Comparison of ENCODE assay signal across 33 cellular contexts in genomic region chr1:7664893-7665250, GRCh38.
DNase-seq lines count a peak whose midpoint lies in the region; ATAC-seq and TF ChIP-seq lines count a peak whose summit lies in the region.
"Had no signal": no experiment of that assay in that cellular context is flagged by ENCODE, and none has a peak within 500 bp of the region (broad histone marks: within the 10 kb centered on the region; RNA-seq: fewer than 3 reads in every experiment).

No MANE protein-coding gene starts in this region.

- H4K20me1 ChIP-seq in BLaER1: no peaks in the 10 kb centered on the region
- H4K20me1 ChIP-seq in BLaER1 treated with 17β-estradiol and CSF1 and Interleukin-3, amounts not matched to agents 10 nM and 100 nM: no peaks in the 10 kb centered on the region; a peak in 1 of 22 replicates

- no peak overlapping the region for H4K91ac ChIP-seq in neuronal stem cell (ENCODE audit: low read depth, low read length, poor library complexity)

- H3K23ac ChIP-seq in neuronal stem cell (ENCODE audit: low read depth, low read length, poor library complexity): no peak overlapping the region

- no peak overlapping the region for H3K14ac ChIP-seq in neuronal stem cell (ENCODE audit: low read length)

- no peaks in the 10 kb centered on the region for H3K9me3 ChIP-seq in BLaER1
- no peaks in the 10 kb centered on the region for H3K9me3 ChIP-seq in BLaER1 treated with 17β-estradiol and CSF1 and Interleukin-3, amounts not matched to agents 10 nM and 100 nM (replicated peaks in 1 of 11)
- no peaks in the 10 kb centered on the region for H3K9me3 ChIP-seq in neuronal stem cell (replicated peaks in 1 of 2; ENCODE audit: control insufficient read depth in 2 of 2, insufficient read depth in 1 of 2, low read depth in 1 of 2, low read length in 2 of 2)
- H3K9me3 ChIP-seq: A549, BE2C, Caco-2 had no signal

- H3K4me2 ChIP-seq in BLaER1 (peak overlapping the region; percentile 67), neuronal stem cell (ENCODE audit: insufficient read depth, low read length, poor library complexity, severe bottlenecking) (no peak overlapping the region)
- H3K4me2 ChIP-seq in BLaER1 treated with 17β-estradiol and CSF1 and Interleukin-3, amounts not matched to agents 10 nM and 100 nM: peak overlapping the region in 8 of 11 experiments; percentile 28 to 81 (median 72); a peak in 14 of 22 replicates
- H3K4me2 ChIP-seq: A549 had no signal

- no peaks in the 10 kb centered on the region for H3K79me1 ChIP-seq in neuronal stem cell (ENCODE audit: low read depth, low read length)

- no peak for ATAC-seq in Right ventricle myocardium inferior
- no peak for ATAC-seq in HG03521 (IDR thresholded peaks at IDR 0.05; ENCODE audit: unreplicated experiment)
- ATAC-seq: A549; CD8-positive, alpha-beta T cell had no signal

- H3K18ac ChIP-seq in neuronal stem cell (ENCODE audit: low read length): peak overlapping the region; percentile 76

- H3K4me1 ChIP-seq in BLaER1 (peaks cover 57% of the 10 kb centered on the region), neuronal stem cell (ENCODE audit: control insufficient read depth in 2 of 2, insufficient read depth in 1 of 2, low read depth in 1 of 2, low read length in 2 of 2) (peaks cover 19 to 23% of the 10 kb centered on the region in 2 donors)
- H3K4me1 ChIP-seq in BLaER1 treated with 17β-estradiol and CSF1 and Interleukin-3, amounts not matched to agents 10 nM and 100 nM: peaks cover 0 to 58% (median 34%) of the 10 kb centered on the region in 10 experiments; a peak in 17 of 20 replicates

- no peaks in the 10 kb centered on the region for H3K27me3 ChIP-seq in BLaER1
- no peaks in the 10 kb centered on the region for H3K27me3 ChIP-seq in BLaER1 treated with 17β-estradiol and CSF1 and Interleukin-3, amounts not matched to agents 10 nM and 100 nM
- peaks cover 0 to 7% (median 0%) of the 10 kb centered on the region in 3 experiments for H3K27me3 ChIP-seq in neuronal stem cell (ENCODE audit: control insufficient read depth in 3 of 3, insufficient read depth in 3 of 3, low read depth in 1 of 3, low read length in 3 of 3)
- H3K27me3 ChIP-seq: BE2C had no signal

- H3K4me3 ChIP-seq in BLaER1 (no peak overlapping the region), neuronal stem cell (ENCODE audit: low read length in 2 of 2) (no peak overlapping the region)
- H3K4me3 ChIP-seq in BLaER1 treated with 17β-estradiol and CSF1 and Interleukin-3, amounts not matched to agents 10 nM and 100 nM: no peak overlapping the region
- H3K4me3 ChIP-seq: A549 had no signal

- H3K4me3 Mint-ChIP-seq in type B pancreatic cell: no peak overlapping the region
- H3K4me3 Mint-ChIP-seq: B cell; CD14-positive monocyte; CD4-positive, alpha-beta memory T cell; CD4-positive, alpha-beta T cell; CD4-positive, CD25-positive, alpha-beta regulatory T cell; CD8-positive, alpha-beta memory T cell; CD8-positive, alpha-beta T cell had no signal

- DNase-seq in Right ventricle myocardium inferior (ENCODE audit: missing footprints) (peak; percentile 32), cardiac septum (ENCODE audit: low spot score) (no peak), neuronal stem cell (ENCODE audit: low spot score) (no peak), type B pancreatic cell (ENCODE audit: extremely low spot score, unreplicated experiment) (no peak)
- no peak for DNase-seq in activated CD4-positive, alpha-beta T cell treated with anti-CD3 and anti-CD28 coated beads for 48 hours
- DNase-seq: 8988T; ACHN; AML-193; BE2C; C1 segment of cervical spinal cord; Caco-2; Calu3; CD4-positive, alpha-beta memory T cell; CD4-positive, alpha-beta T cell; CD4-positive, CD25-positive, alpha-beta regulatory T cell; CD8-positive, alpha-beta memory T cell; CD8-positive, alpha-beta T cell; COR-L47; DMS 273 treated with DMSO at 0.1 percent for 48 hours; DMS153; DMS53; DMS79; DMS79 treated with DMSO at 0.1 percent for 48 hours; DND-41; EL had no signal

- TF ChIP-seq CTCF in type B pancreatic cell (conservative IDR thresholded peaks at IDR 0.05): no peak

- no peaks in the 10 kb centered on the region for H3K9me3 Mint-ChIP-seq in type B pancreatic cell
- H3K9me3 Mint-ChIP-seq: CD4-positive, alpha-beta memory T cell; CD4-positive, alpha-beta T cell; CD8-positive, alpha-beta memory T cell; CD8-positive, alpha-beta T cell had no signal

- no peak overlapping the region for H3K4ac ChIP-seq in neuronal stem cell (ENCODE audit: low read length)

- intact Hi-C loops in Right ventricle myocardium inferior (cut with DNase I): loop anchor here (5.0 kb wide), 1 partner anchor 237 kb away; no protein-coding TSS in a partner anchor
- intact Hi-C loops in cardiac septum (cut with DNase I): loop anchor here (10.0 kb wide), 1 partner anchor 240 kb away; no protein-coding TSS in a partner anchor

- WGBS in neuronal stem cell (ENCODE audit: extremely low coverage in 2 of 2, insufficient read length in 2 of 2, insufficient replicate concordance in 1 of 2), 2 donors: no CpG with 5 or more reads among the region's 21 CpGs

- H2BK5ac ChIP-seq in neuronal stem cell (ENCODE audit: low read length): peak overlapping the region; percentile 29

- H2BK12ac ChIP-seq in neuronal stem cell (ENCODE audit: low read length): peak overlapping the region; percentile 58

- H2BK120ac ChIP-seq in neuronal stem cell (ENCODE audit: low read depth, low read length): peak overlapping the region; percentile 47

- H3K27me3 Mint-ChIP-seq in type B pancreatic cell: no peaks in the 10 kb centered on the region
- H3K27me3 Mint-ChIP-seq: CD4-positive, alpha-beta T cell had no signal

- H2AK5ac ChIP-seq in neuronal stem cell (ENCODE audit: low read depth, low read length): peak overlapping the region; percentile 75

- H4K8ac ChIP-seq in neuronal stem cell (ENCODE audit: low read depth, low read length): no peak overlapping the region

- no peak overlapping the region for H3K27ac Mint-ChIP-seq in type B pancreatic cell
- H3K27ac Mint-ChIP-seq: B cell; CD4-positive, alpha-beta memory T cell; CD4-positive, alpha-beta T cell; CD4-positive, CD25-positive, alpha-beta regulatory T cell; CD8-positive, alpha-beta T cell had no signal

- H3K9ac ChIP-seq in BLaER1 (no peak overlapping the region), neuronal stem cell (ENCODE audit: low read depth, low read length, poor library complexity) (no peak overlapping the region)
- H3K9ac ChIP-seq in BLaER1 treated with 17β-estradiol and CSF1 and Interleukin-3, amounts not matched to agents 10 nM and 100 nM: no peak overlapping the region

- H3K36me3 Mint-ChIP-seq in type B pancreatic cell: no peaks in the 10 kb centered on the region
- H3K36me3 Mint-ChIP-seq: CD14-positive monocyte; CD4-positive, alpha-beta memory T cell; CD4-positive, CD25-positive, alpha-beta regulatory T cell; CD8-positive, alpha-beta memory T cell; CD8-positive, alpha-beta T cell had no signal

- H2BK15ac ChIP-seq in neuronal stem cell (ENCODE audit: low read length): no peak overlapping the region

- no peaks in the 10 kb centered on the region for H3K36me3 ChIP-seq in BLaER1
- H3K36me3 ChIP-seq in BLaER1 treated with 17β-estradiol and CSF1 and Interleukin-3, amounts not matched to agents 10 nM and 100 nM: no peaks in the 10 kb centered on the region
- H3K36me3 ChIP-seq in neuronal stem cell (replicated peaks in 1 of 2; ENCODE audit: control insufficient read depth in 2 of 2, insufficient read depth in 2 of 2, low read length in 2 of 2): no peaks in the 10 kb centered on the region
- H3K36me3 ChIP-seq: BE2C had no signal

- no peak overlapping the region for H3K27ac ChIP-seq in BLaER1
- H3K27ac ChIP-seq in BLaER1 treated with 17β-estradiol and CSF1 and Interleukin-3, amounts not matched to agents 10 nM and 100 nM: no peak overlapping the region
- no peak overlapping the region for H3K27ac ChIP-seq in neuronal stem cell (replicated peaks; ENCODE audit: low read length)
- H3K27ac ChIP-seq: 22Rv1, A549, C4-2B had no signal

- peaks cover 13% of the 10 kb centered on the region for H3K4me1 Mint-ChIP-seq in type B pancreatic cell (ENCODE audit: unreplicated experiment)

- H2AFZ ChIP-seq in neuronal stem cell (ENCODE audit: low read length): no peak overlapping the region
